Comparison of ENCODE assay signal across 22 cellular contexts in genomic region chr20:48708116-48708515, GRCh38.
A peak's percentile ranks its signal among the peaks of the same experiment; 100 is the strongest.
DNase-seq lines count a peak whose midpoint lies in the region; ATAC-seq and TF ChIP-seq lines count a peak whose summit lies in the region.
"Had no signal": no experiment of that assay in that cellular context is flagged by ENCODE, and none has a peak within 500 bp of the region (broad histone marks: within the 10 kb centered on the region; RNA-seq: fewer than 3 reads in every experiment).

No MANE protein-coding gene starts in this region.

- H3K36me3 Mint-ChIP-seq in stimulated activated naive CD8-positive, alpha-beta T cell treated with anti-CD3 and anti-CD28 coated beads, Interleukin-15, Interleukin-2, amounts not matched to agents 100 ng/mL and 50 ng/mL, for 24 hours (ENCODE audit: low read depth): peaks cover 51% of the 10 kb centered on the region
- peaks cover 33% of the 10 kb centered on the region for H3K36me3 Mint-ChIP-seq in activated naive CD8-positive, alpha-beta T cell treated with anti-CD3 and anti-CD28 coated beads, Interleukin-2, amount 50 U/mL, for 24 hours (ENCODE audit: low read depth)
- H3K36me3 Mint-ChIP-seq in HFFc6 (ENCODE audit: low read depth): no peaks in the 10 kb centered on the region

- no peaks in the 10 kb centered on the region for H3K9me3 ChIP-seq in tibial artery
- H3K9me3 ChIP-seq: psoas muscle, suprapubic skin had no signal

- H3K27me3 Mint-ChIP-seq in stimulated activated naive CD8-positive, alpha-beta T cell treated with anti-CD3 and anti-CD28 coated beads, Interleukin-15, Interleukin-2, amounts not matched to agents 100 ng/mL and 50 ng/mL, for 24 hours: no peaks in the 10 kb centered on the region
- no peaks in the 10 kb centered on the region for H3K27me3 Mint-ChIP-seq in activated naive CD8-positive, alpha-beta T cell treated with anti-CD3 and anti-CD28 coated beads, Interleukin-2, amount 50 U/mL, for 24 hours
- peaks cover 5% of the 10 kb centered on the region for H3K27me3 Mint-ChIP-seq in HFFc6 (ENCODE audit: insufficient read depth)

- no peak overlapping the region for H3K4me3 Mint-ChIP-seq in stimulated activated naive CD8-positive, alpha-beta T cell treated with anti-CD3 and anti-CD28 coated beads, Interleukin-15, Interleukin-2, amounts not matched to agents 100 ng/mL and 50 ng/mL, for 24 hours
- no peak overlapping the region for H3K4me3 Mint-ChIP-seq in activated naive CD8-positive, alpha-beta T cell treated with anti-CD3 and anti-CD28 coated beads, Interleukin-2, amount 50 U/mL, for 24 hours
- no peak overlapping the region for H3K4me3 Mint-ChIP-seq in HFFc6

- H3K4me1 Mint-ChIP-seq in stimulated activated naive CD8-positive, alpha-beta T cell treated with anti-CD3 and anti-CD28 coated beads, Interleukin-15, Interleukin-2, amounts not matched to agents 100 ng/mL and 50 ng/mL, for 24 hours (ENCODE audit: low read depth): peaks cover 69% of the 10 kb centered on the region
- peaks cover 39% of the 10 kb centered on the region for H3K4me1 Mint-ChIP-seq in activated naive CD8-positive, alpha-beta T cell treated with anti-CD3 and anti-CD28 coated beads, Interleukin-2, amount 50 U/mL, for 24 hours
- no peaks in the 10 kb centered on the region for H3K4me1 Mint-ChIP-seq in HFFc6 (ENCODE audit: low read depth)

- intact Hi-C loops in tibial artery (cut with DNase I; ENCODE audit: low total_unique reads) (no loop called here), left cardiac atrium (cut with DNase I) (no loop called here)

- peak overlapping the region; percentile 88 for H3K27ac ChIP-seq in layer of hippocampus (ENCODE audit: low read depth, low read length)
- peak overlapping the region; percentile 77 to 78 for H3K27ac ChIP-seq in tibial artery
- H3K27ac ChIP-seq: C4-2B, psoas muscle, suprapubic skin had no signal

- ATAC-seq in stimulated activated naive CD8-positive, alpha-beta T cell treated with anti-CD3 and anti-CD28 coated beads, Interleukin-15, Interleukin-2, amounts not matched to agents 100 U/mL and 50 U/mL, for 24 hours: no peak
- ATAC-seq in activated naive CD8-positive, alpha-beta T cell treated with anti-CD3 and anti-CD28 coated beads, Interleukin-2, amount 50 U/mL, for 24 hours: no peak
- no peak for ATAC-seq in left cardiac atrium
- ATAC-seq: psoas muscle had no signal

- peak overlapping the region; percentile 38 for H3K27ac Mint-ChIP-seq in stimulated activated naive CD8-positive, alpha-beta T cell treated with anti-CD3 and anti-CD28 coated beads, Interleukin-15, Interleukin-2, amounts not matched to agents 100 ng/mL and 50 ng/mL, for 24 hours
- H3K27ac Mint-ChIP-seq in activated naive CD8-positive, alpha-beta T cell treated with anti-CD3 and anti-CD28 coated beads, Interleukin-2, amount 50 U/mL, for 24 hours: peak overlapping the region; percentile 21
- no peak overlapping the region for H3K27ac Mint-ChIP-seq in HFFc6

- TF ChIP-seq CTCF in tibial artery (IDR thresholded peaks at IDR 0.05) (no peak), HFFc6 (IDR thresholded peaks at IDR 0.05) (no peak)

- no peaks in the 10 kb centered on the region for H3K36me3 ChIP-seq in tibial artery
- H3K36me3 ChIP-seq: suprapubic skin had no signal

- DNase-seq in stimulated activated naive CD8-positive, alpha-beta T cell treated with anti-CD3 and anti-CD28 coated beads, Interleukin-15, Interleukin-2, amounts not matched to agents 100 U/mL and 50 U/mL, for 24 hours: no peak
- DNase-seq in activated naive CD8-positive, alpha-beta T cell treated with anti-CD3 and anti-CD28 coated beads, Interleukin-2, amount 50 U/mL, for 24 hours: no peak
- peak in 1 of 2 donors; percentile 48 for DNase-seq in tibial artery
- no peak for DNase-seq in left cardiac atrium
- DNase-seq in HFFc6: no peak
- no peak for DNase-seq in stimulated activated CD8-positive, alpha-beta memory T cell treated with anti-CD3 and anti-CD28 coated beads, Interleukin-4, amount 100 ng/mL, for 48 hours
- DNase-seq: activated CD4-positive, alpha-beta T cell treated with anti-CD3 and anti-CD28 coated beads for 48 hours; activated CD8-positive, alpha-beta memory T cell treated with anti-CD3 and anti-CD28 coated beads, Interleukin-2, amount 50 U/mL, for 4 hours; cortex of kidney; DMS153; MM.1S; NCI-H1436; NCI-H748 treated with DMSO at 0.1 percent for 48 hours; psoas muscle; Right ventricle myocardium superior; stimulated activated CD4-positive, alpha-beta T cell treated with anti-CD3 and anti-CD28 coated beads, Interleukin-4, amount 100 ng/mL, for 24 hours; SW 1271 had no signal

- peaks cover 0 to 85% (median 64%) of the 10 kb centered on the region in 4 donors for H3K4me1 ChIP-seq in tibial artery

- H3K27me3 ChIP-seq in layer of hippocampus (ENCODE audit: control insufficient read depth, insufficient read depth, low read length) (no peaks in the 10 kb centered on the region), tibial artery (no peaks in the 10 kb centered on the region)
- H3K27me3 ChIP-seq: suprapubic skin had no signal

- no peaks in the 10 kb centered on the region for H3K9me3 Mint-ChIP-seq in stimulated activated naive CD8-positive, alpha-beta T cell treated with anti-CD3 and anti-CD28 coated beads, Interleukin-15, Interleukin-2, amounts not matched to agents 100 ng/mL and 50 ng/mL, for 24 hours
- H3K9me3 Mint-ChIP-seq in activated naive CD8-positive, alpha-beta T cell treated with anti-CD3 and anti-CD28 coated beads, Interleukin-2, amount 50 U/mL, for 24 hours: no peaks in the 10 kb centered on the region
- H3K9me3 Mint-ChIP-seq in HFFc6: no peaks in the 10 kb centered on the region

- H3K4me3 ChIP-seq in tibial artery: no peak overlapping the region
- H3K4me3 ChIP-seq: psoas muscle, smooth muscle cell, suprapubic skin had no signal
